In the genomic region with DNA sequence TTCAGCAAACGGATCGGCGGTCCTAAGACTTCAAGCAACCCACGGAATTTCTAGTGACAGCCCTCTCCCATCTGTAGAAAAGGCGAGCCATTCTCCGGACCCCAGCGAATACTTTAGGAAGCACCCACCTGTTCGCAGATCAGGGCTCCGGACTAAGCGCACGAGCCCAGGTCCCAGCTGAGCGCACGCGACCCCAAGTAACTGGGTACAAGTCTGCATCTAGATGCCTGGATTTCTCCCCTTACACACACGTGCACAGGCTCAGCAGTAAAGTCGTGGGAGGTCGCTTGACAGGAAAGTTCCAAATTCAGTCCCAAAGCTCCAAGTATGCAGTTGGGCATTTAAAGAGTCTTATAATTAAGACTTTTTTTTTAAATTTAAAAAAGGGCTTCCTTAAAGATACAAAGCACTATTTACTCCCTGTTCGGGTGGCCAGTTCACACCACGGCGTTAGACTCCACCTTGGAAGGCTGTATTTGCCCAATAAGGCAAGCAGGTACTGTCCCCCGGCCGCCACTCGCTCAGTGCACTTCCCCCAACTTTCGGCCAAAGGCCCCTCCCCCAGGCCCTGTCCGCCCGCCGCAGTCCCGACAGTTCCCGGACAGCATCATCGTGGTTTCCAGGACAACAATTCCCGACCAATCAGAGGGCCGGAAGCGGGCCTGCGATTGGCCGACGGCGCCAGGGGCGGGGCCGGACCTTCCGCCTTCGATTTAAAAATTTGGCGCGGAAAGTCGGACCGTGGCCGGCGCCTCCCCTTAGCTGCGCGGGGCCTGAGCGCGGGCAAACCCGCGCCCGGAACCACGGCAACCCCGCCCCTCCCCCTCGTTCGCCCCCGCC, we compare ENCODE assay signal across 8 cellular contexts. TPM values are rescaled to one million over a fixed set of nuclear protein-coding genes. Genes with fewer than 3 reads are reported as not detected.
DNase-seq lines count a peak whose midpoint lies in the region; ATAC-seq and TF ChIP-seq lines count a peak whose summit lies in the region.

A gene with protein sequence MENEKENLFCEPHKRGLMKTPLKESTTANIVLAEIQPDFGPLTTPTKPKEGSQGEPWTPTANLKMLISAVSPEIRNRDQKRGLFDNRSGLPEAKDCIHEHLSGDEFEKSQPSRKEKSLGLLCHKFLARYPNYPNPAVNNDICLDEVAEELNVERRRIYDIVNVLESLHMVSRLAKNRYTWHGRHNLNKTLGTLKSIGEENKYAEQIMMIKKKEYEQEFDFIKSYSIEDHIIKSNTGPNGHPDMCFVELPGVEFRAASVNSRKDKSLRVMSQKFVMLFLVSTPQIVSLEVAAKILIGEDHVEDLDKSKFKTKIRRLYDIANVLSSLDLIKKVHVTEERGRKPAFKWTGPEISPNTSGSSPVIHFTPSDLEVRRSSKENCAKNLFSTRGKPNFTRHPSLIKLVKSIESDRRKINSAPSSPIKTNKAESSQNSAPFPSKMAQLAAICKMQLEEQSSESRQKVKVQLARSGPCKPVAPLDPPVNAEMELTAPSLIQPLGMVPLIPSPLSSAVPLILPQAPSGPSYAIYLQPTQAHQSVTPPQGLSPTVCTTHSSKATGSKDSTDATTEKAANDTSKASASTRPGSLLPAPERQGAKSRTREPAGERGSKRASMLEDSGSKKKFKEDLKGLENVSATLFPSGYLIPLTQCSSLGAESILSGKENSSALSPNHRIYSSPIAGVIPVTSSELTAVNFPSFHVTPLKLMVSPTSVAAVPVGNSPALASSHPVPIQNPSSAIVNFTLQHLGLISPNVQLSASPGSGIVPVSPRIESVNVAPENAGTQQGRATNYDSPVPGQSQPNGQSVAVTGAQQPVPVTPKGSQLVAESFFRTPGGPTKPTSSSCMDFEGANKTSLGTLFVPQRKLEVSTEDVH (minus strand): TSS at position 526 of the 840 bp plus-strand sequence. CDS start 824 bp downstream, outside the sequence.

- intact Hi-C loops in left lung (cut with DNase I), result no loop called here

- H3K27me3 ChIP-seq in BLaER1, result 0 out of 2 replicates have a peak, but pooled peaks cover 11% of the 10 kb centered on the region
- peaks cover 15 to 56% of the 10 kb centered on the region in 2 donors for H3K27me3 ChIP-seq in left lung

- peak within 1 kb of the TSS; percentile 92 for H3K27ac ChIP-seq in BLaER1
- H3K27ac ChIP-seq in left lung, result no peak within 1 kb of the TSS

- peak within 1 kb of the TSS; percentile 99 for H3K4me2 ChIP-seq in BLaER1

- peaks cover 33% of the 10 kb centered on the region for H3K4me1 ChIP-seq in BLaER1
- H3K4me1 ChIP-seq in left lung, result peaks cover 15 to 46% of the 10 kb centered on the region in 2 donors

- H4K20me1 ChIP-seq in BLaER1, result no peaks in the 10 kb centered on the region

- H3K4me3 ChIP-seq in BLaER1 (peak within 1 kb of the TSS; percentile 85), left lung (peak within 1 kb of the TSS; percentile 59)

- H3K9ac ChIP-seq in BLaER1, result peak within 1 kb of the TSS; percentile 92

- H3K9me3 ChIP-seq in BLaER1 (no peaks in the 10 kb centered on the region), left lung (no peaks in the 10 kb centered on the region)

- peaks cover 33% of the 10 kb centered on the region for H3K36me3 ChIP-seq in BLaER1
- H3K36me3 ChIP-seq in left lung, result no peaks in the 10 kb centered on the region

- TF ChIP-seq CTCF in left lung (IDR thresholded peaks at IDR 0.05), result no peak

- DNase-seq in NCI-H526 treated with DMSO at 0.1 percent for 48 hours (lab: John Stamatoyannopoulos, UW), result peak; percentile 98
- peak; percentile 93 for DNase-seq in activated CD4-positive, alpha-beta T cell treated with anti-CD3 and anti-CD28 coated beads for 48 hours
- DNase-seq in dedifferentiated amniotic fluid mesenchymal stem cell (ENCODE audit: extremely low spot score), result peak; percentile 87
- peak; percentile 93 to 96 for DNase-seq in left lung
- DNase-seq in stimulated activated CD4-positive, alpha-beta T cell treated with anti-CD3 and anti-CD28 coated beads, Interleukin-2, amount 100 ng/mL, for 4 hours (ENCODE audit: low read depth), result peak; percentile 64

- ATAC-seq in GM19351 (IDR thresholded peaks at IDR 0.05; ENCODE audit: unreplicated experiment), result peak; percentile 83
- peak; percentile 86 for ATAC-seq in HG03520 (IDR thresholded peaks at IDR 0.05; ENCODE audit: unreplicated experiment)
- peak; percentile 95 for ATAC-seq in left lung

RNA-seq across cellular contexts. Expression of the gene that starts here (rescaled TPM):
- total RNA-seq in left lung, result 1 to 10 TPM; 2.3 to 3.2 TPM
